Comparison of ENCODE assay signal across 29 cellular contexts in genomic region chr16:88072571-88073001, GRCh38.
"Had no signal": no experiment of that assay in that cellular context is flagged by ENCODE, and none has a peak within 500 bp of the region (broad histone marks: within the 10 kb centered on the region; RNA-seq: fewer than 3 reads in every experiment).

No MANE protein-coding gene starts in this region.

- H3K4me3 ChIP-seq: esophagus muscularis mucosa, heart right ventricle, left lung, ovary, prostate gland, suprapubic skin, tibial artery, upper lobe of right lung had no signal

- H3K9me3 Mint-ChIP-seq: activated CD4-positive, alpha-beta memory T cell treated with anti-CD3 and anti-CD28 coated beads for 36 hours; activated CD4-positive, alpha-beta T cell treated with anti-CD3 and anti-CD28 coated beads, Interleukin-2, amount 10 ng/mL, durations not matched to agents 24 days and 14 days; activated naive CD4-positive, alpha-beta T cell treated with anti-CD3 and anti-CD28 coated beads, Interleukin-2, amount 10 ng/mL, durations not matched to agents 7 days and 5 days; activated naive CD8-positive, alpha-beta T cell treated with anti-CD3 and anti-CD28 coated beads, Interleukin-2, amount 10 ng/mL, durations not matched to agents 7 days and 5 days; activated T-cell treated with anti-CD3 and anti-CD28 coated beads, Interleukin-2, amount 50 U/mL, for 24 hours; dendritic cell treated with granulocyte-macrophage colony-stimulating factor and Interleukin-4, amounts not matched to agents 40 ng/mL and 50 ng/mL, for 4 days; naive B cell; nephron progenitor cell; T-helper 1 cell treated with Interleukin-12 subunit alpha and Interleukin-12 subunit beta and Interleukin-4 antibody, amounts not matched to agents 30 μg/mL and 1 μg/mL, for 36 hours had no signal

- H3K27ac ChIP-seq: brain microvascular endothelial cell, esophagus muscularis mucosa, foreskin keratinocyte, heart right ventricle, left lung, ovary, prostate gland, suprapubic skin, tibial artery, upper lobe of right lung had no signal

- H3K27me3 Mint-ChIP-seq: activated CD4-positive, alpha-beta memory T cell treated with anti-CD3 and anti-CD28 coated beads for 36 hours; activated CD4-positive, alpha-beta T cell treated with anti-CD3 and anti-CD28 coated beads, Interleukin-2, amount 10 ng/mL, durations not matched to agents 24 days and 14 days; activated naive CD4-positive, alpha-beta T cell treated with anti-CD3 and anti-CD28 coated beads, Interleukin-2, amount 10 ng/mL, durations not matched to agents 7 days and 5 days; activated naive CD8-positive, alpha-beta T cell treated with anti-CD3 and anti-CD28 coated beads, Interleukin-2, amount 10 ng/mL, durations not matched to agents 7 days and 5 days; activated T-cell treated with anti-CD3 and anti-CD28 coated beads, Interleukin-2, amount 50 U/mL, for 24 hours; dendritic cell treated with granulocyte-macrophage colony-stimulating factor and Interleukin-4, amounts not matched to agents 40 ng/mL and 50 ng/mL, for 4 days; naive B cell had no signal

- H3K9me3 ChIP-seq: esophagus muscularis mucosa, heart right ventricle, left lung, ovary, prostate gland, suprapubic skin, tibial artery, upper lobe of right lung had no signal

- H3K27me3 ChIP-seq: brain microvascular endothelial cell, esophagus muscularis mucosa, foreskin keratinocyte, heart right ventricle, left lung, ovary, suprapubic skin, tibial artery, upper lobe of right lung had no signal

- H3K4me3 Mint-ChIP-seq: activated CD4-positive, alpha-beta memory T cell treated with anti-CD3 and anti-CD28 coated beads for 36 hours; activated CD4-positive, alpha-beta T cell treated with anti-CD3 and anti-CD28 coated beads, Interleukin-2, amount 10 ng/mL, durations not matched to agents 24 days and 14 days; activated naive CD4-positive, alpha-beta T cell treated with anti-CD3 and anti-CD28 coated beads, Interleukin-2, amount 10 ng/mL, durations not matched to agents 7 days and 5 days; activated naive CD8-positive, alpha-beta T cell treated with anti-CD3 and anti-CD28 coated beads, Interleukin-2, amount 10 ng/mL, durations not matched to agents 7 days and 5 days; activated T-cell treated with anti-CD3 and anti-CD28 coated beads, Interleukin-2, amount 50 U/mL, for 24 hours; dendritic cell treated with granulocyte-macrophage colony-stimulating factor and Interleukin-4, amounts not matched to agents 40 ng/mL and 50 ng/mL, for 4 days; naive B cell; nephron progenitor cell; T-helper 1 cell treated with Interleukin-12 subunit alpha and Interleukin-12 subunit beta and Interleukin-4 antibody, amounts not matched to agents 30 μg/mL and 1 μg/mL, for 36 hours had no signal

- DNase-seq: activated CD4-positive, alpha-beta memory T cell treated with anti-CD3 and anti-CD28 coated beads for 36 hours; activated CD4-positive, alpha-beta T cell treated with anti-CD3 and anti-CD28 coated beads, Interleukin-2, amount 10 ng/mL, durations not matched to agents 24 days and 14 days; activated CD4-positive, CD25-positive, alpha-beta regulatory T cell treated with anti-CD3 and anti-CD28 coated beads, Interleukin-2, amount 50 U/mL, for 72 hours; activated CD8-positive, alpha-beta memory T cell treated with anti-CD3 and anti-CD28 coated beads, Interleukin-2, amount 50 U/mL, for 4 hours; activated gamma-delta T cell; activated naive CD4-positive, alpha-beta T cell treated with anti-CD3 and anti-CD28 coated beads, Interleukin-2, amount 10 ng/mL, durations not matched to agents 7 days and 5 days; activated naive CD8-positive, alpha-beta T cell treated with anti-CD3 and anti-CD28 coated beads, Interleukin-2, amount 10 ng/mL, durations not matched to agents 7 days and 5 days; activated T-cell treated with anti-CD3 and anti-CD28 coated beads, Interleukin-2, amount 50 U/mL, for 24 hours; amniotic stem cell; brain microvascular endothelial cell; effector CD4-positive, alpha-beta T cell; foreskin keratinocyte; heart right ventricle; kidney glomerular epithelial cell; left lung; mammary epithelial cell; naive B cell; nephron progenitor cell; retina; stimulated activated naive CD4-positive, alpha-beta T cell; T1000; upper lobe of right lung had no signal

- H3K27ac Mint-ChIP-seq: activated CD4-positive, alpha-beta memory T cell treated with anti-CD3 and anti-CD28 coated beads for 36 hours; activated CD4-positive, alpha-beta T cell treated with anti-CD3 and anti-CD28 coated beads, Interleukin-2, amount 10 ng/mL, durations not matched to agents 24 days and 14 days; activated naive CD4-positive, alpha-beta T cell treated with anti-CD3 and anti-CD28 coated beads, Interleukin-2, amount 10 ng/mL, durations not matched to agents 7 days and 5 days; activated naive CD8-positive, alpha-beta T cell treated with anti-CD3 and anti-CD28 coated beads, Interleukin-2, amount 10 ng/mL, durations not matched to agents 7 days and 5 days; activated T-cell treated with anti-CD3 and anti-CD28 coated beads, Interleukin-2, amount 50 U/mL, for 24 hours; dendritic cell treated with granulocyte-macrophage colony-stimulating factor and Interleukin-4, amounts not matched to agents 40 ng/mL and 50 ng/mL, for 4 days; nephron progenitor cell; T-helper 1 cell treated with Interleukin-12 subunit alpha and Interleukin-12 subunit beta and Interleukin-4 antibody, amounts not matched to agents 30 μg/mL and 1 μg/mL, for 36 hours had no signal

- ATAC-seq: foreskin keratinocyte, heart right ventricle, left lung, upper lobe of right lung had no signal

- H3K4me1 Mint-ChIP-seq: activated CD4-positive, alpha-beta T cell treated with anti-CD3 and anti-CD28 coated beads, Interleukin-2, amount 10 ng/mL, durations not matched to agents 24 days and 14 days; activated naive CD4-positive, alpha-beta T cell treated with anti-CD3 and anti-CD28 coated beads, Interleukin-2, amount 10 ng/mL, durations not matched to agents 7 days and 5 days; activated naive CD8-positive, alpha-beta T cell treated with anti-CD3 and anti-CD28 coated beads, Interleukin-2, amount 10 ng/mL, durations not matched to agents 7 days and 5 days had no signal

- H3K4me1 ChIP-seq: esophagus muscularis mucosa, foreskin keratinocyte, left lung, suprapubic skin, tibial artery, upper lobe of right lung had no signal

- H3K36me3 ChIP-seq: ovary had no signal
